In the genomic region with DNA sequence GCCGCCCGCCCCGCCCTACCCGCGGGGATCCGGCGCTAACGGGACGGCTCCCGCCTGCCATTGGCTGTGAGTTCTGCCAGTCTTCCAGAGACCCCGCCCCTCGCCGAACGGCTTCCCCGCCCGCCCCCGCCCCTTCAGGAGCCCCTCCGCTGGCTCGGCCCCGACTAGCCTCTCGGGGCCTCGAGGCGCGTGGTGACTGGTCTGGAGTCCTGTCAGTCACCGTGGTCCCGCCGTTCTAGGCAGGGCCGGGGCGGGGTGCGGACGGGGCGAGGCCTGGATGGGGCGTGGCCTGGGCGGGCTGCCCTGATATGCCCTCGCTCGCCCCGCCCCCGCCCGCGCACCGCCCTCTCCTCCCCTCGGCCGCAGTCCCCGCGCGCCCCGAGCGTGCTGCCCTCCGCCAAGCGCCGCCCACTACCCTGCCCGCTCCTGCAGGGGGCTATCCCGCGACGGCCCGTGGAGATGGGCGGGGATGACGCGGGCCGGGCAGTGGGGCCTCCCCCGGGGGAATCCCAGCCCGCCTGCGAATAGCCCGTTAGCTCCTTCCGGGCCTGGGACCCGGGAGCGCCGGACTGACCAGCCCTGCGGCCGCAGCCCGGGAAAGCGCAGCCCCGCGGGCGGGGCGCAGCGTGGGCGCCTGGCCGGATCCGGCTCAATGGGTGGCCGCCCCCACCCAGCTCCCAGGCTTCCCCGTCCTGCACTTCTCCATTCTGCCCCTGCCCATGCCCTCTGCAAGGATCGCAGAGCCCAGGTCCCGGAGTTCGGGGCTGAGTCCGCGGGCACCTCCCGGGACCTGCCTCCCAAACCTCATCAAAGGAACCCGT, we compare ENCODE assay signal across 8 cellular contexts. TPM values are rescaled to one million over a fixed set of nuclear protein-coding genes. Genes with fewer than 3 reads are reported as not detected.
A peak's percentile ranks its signal among the peaks of the same experiment; 100 is the strongest.
DNase-seq lines count a peak whose midpoint lies in the region; ATAC-seq and TF ChIP-seq lines count a peak whose summit lies in the region.

No MANE protein-coding gene starts in this region.

- peaks cover 14% of the 10 kb centered on the region for H3F3A ChIP-seq in GM23248 (ENCODE audit: insufficient read depth)

- H3K4me2 ChIP-seq in DND-41 (ENCODE audit: insufficient read depth, low read length) (peak overlapping the region; percentile 89), GM23248 (ENCODE audit: unreplicated experiment) (peak overlapping the region; percentile 87)

- no peaks in the 10 kb centered on the region for H3K36me3 ChIP-seq in DND-41 (ENCODE audit: insufficient read depth, low read length)
- no peaks in the 10 kb centered on the region for H3K36me3 ChIP-seq in GM23248 (ENCODE audit: low read depth)
- H3K36me3 ChIP-seq in KOPT-K1 (ENCODE audit: insufficient read depth, low read length): no peaks in the 10 kb centered on the region
- H3K36me3 ChIP-seq in Panc1 (ENCODE audit: control insufficient read depth, insufficient read depth, low read length): no peaks in the 10 kb centered on the region
- no peaks in the 10 kb centered on the region for H3K36me3 ChIP-seq in esophagus squamous epithelium

- peaks cover 25% of the 10 kb centered on the region for H3K4me1 Mint-ChIP-seq in activated T-cell treated with anti-CD3 and anti-CD28 coated beads, Interleukin-2, amount 50 U/mL, for 72 hours (ENCODE audit: low read depth)
- H3K4me1 Mint-ChIP-seq in naive B cell: peaks cover 25 to 39% (median 27%) of the 10 kb centered on the region in 3 donors

- CTCF ChIA-PET in Panc1 (lab: Charles Lee): interaction anchor here (0.7 to 0.8 kb wide), 2 partner anchors 7 to 89 kb away, joined by 3 to 4 read pairs; no protein-coding TSS in a partner anchor

- peak overlapping the region; percentile 67 for H3K9ac ChIP-seq in DND-41 (ENCODE audit: low read depth, low read length)
- H3K9ac ChIP-seq in GM23248: peak overlapping the region; percentile 82

- no peaks in the 10 kb centered on the region for H3K79me2 ChIP-seq in DND-41 (ENCODE audit: insufficient read depth, low read length)
- peaks cover 29% of the 10 kb centered on the region for H3K79me2 ChIP-seq in GM23248 (ENCODE audit: insufficient read depth)

- POLR2A ChIA-PET in Panc1 (lab: Charles Lee): interaction anchor here (0.6 kb wide), 1 partner anchor 13 kb away, joined by 11 read pairs; no protein-coding TSS in a partner anchor

- in situ Hi-C loops in GM23248 (cut with MboI) (no loop called here), Panc1 (cut with HindIII; ENCODE audit: low pct_unique_long_range_greater_than_20kb, low sequenced_read_pairs) (no loop called here)

- no TSS peak for BruUV-seq in Panc1 (replicated peaks; lab: Mats Ljungman, UMichigan)

- H3K36me3 Mint-ChIP-seq in activated T-cell treated with anti-CD3 and anti-CD28 coated beads, Interleukin-2, amount 50 U/mL, for 72 hours (ENCODE audit: insufficient read depth in 2 of 2): no peaks in the 10 kb centered on the region
- no peaks in the 10 kb centered on the region for H3K36me3 Mint-ChIP-seq in naive B cell

- peak; percentile 6 for TF ChIP-seq CTCF in DND-41 (IDR thresholded peaks at IDR 0.05; ENCODE audit: borderline replicate concordance, extremely low read depth, low read length, poor library complexity, severe bottlenecking)
- no peak for TF ChIP-seq CTCF in Panc1 (IDR thresholded peaks at IDR 0.05)
- TF ChIP-seq CTCF in esophagus squamous epithelium (IDR thresholded peaks at IDR 0.05): peak in 4 of 6 experiments; percentile 5 to 25 (median 18)

- peak overlapping the region; percentile 65 to 90 for H3K4me3 ChIP-seq in DND-41 (ENCODE audit: low read depth in 1 of 2, low read length in 2 of 2)
- peak overlapping the region; percentile 90 for H3K4me3 ChIP-seq in GM23248
- H3K4me3 ChIP-seq in Panc1 (ENCODE audit: low read depth in 2 of 2, low read length in 2 of 2): peak overlapping the region; percentile 70 to 93
- peak overlapping the region; percentile 91 to 98 (median 94) for H3K4me3 ChIP-seq in esophagus squamous epithelium

- no peak overlapping the region for H3K27ac Mint-ChIP-seq in activated T-cell treated with anti-CD3 and anti-CD28 coated beads, Interleukin-2, amount 50 U/mL, for 72 hours
- peak overlapping the region; percentile 83 to 99 (median 98) for H3K27ac Mint-ChIP-seq in naive B cell

- H3K27me3 Mint-ChIP-seq in activated T-cell treated with anti-CD3 and anti-CD28 coated beads, Interleukin-2, amount 50 U/mL, for 72 hours (ENCODE audit: low read depth): peaks cover 42% of the 10 kb centered on the region
- H3K27me3 Mint-ChIP-seq in naive B cell: no peaks in the 10 kb centered on the region

- ATAC-seq in DND-41 (ENCODE audit: insufficient read depth, low read depth) (peak; percentile 96), Panc1 (peak; percentile 98), naive B cell (ENCODE audit: low read depth in 2 of 2) (peak; percentile 84 to 88)
- ATAC-seq in activated T-cell treated with anti-CD3 and anti-CD28 coated beads, Interleukin-2, amount 50 U/mL, for 72 hours (replicated peaks in 1 of 2): peak; percentile 95

- peak overlapping the region; percentile 97 to 98 for H3K4me3 Mint-ChIP-seq in activated T-cell treated with anti-CD3 and anti-CD28 coated beads, Interleukin-2, amount 50 U/mL, for 72 hours
- peak overlapping the region; percentile 95 to 99 (median 98) for H3K4me3 Mint-ChIP-seq in naive B cell

- H3K4me1 ChIP-seq in DND-41 (ENCODE audit: insufficient read depth, low read length): peaks cover 22% of the 10 kb centered on the region
- H3K4me1 ChIP-seq in GM23248 (ENCODE audit: insufficient read depth): peaks cover 14% of the 10 kb centered on the region
- H3K4me1 ChIP-seq in Panc1 (ENCODE audit: control insufficient read depth, insufficient read depth, low read length): peaks cover 10% of the 10 kb centered on the region
- H3K4me1 ChIP-seq in esophagus squamous epithelium: peaks cover 0 to 48% (median 12%) of the 10 kb centered on the region in 3 donors

- peak in 1 of 4 donors; percentile 60 for TF ChIP-seq POLR2A in esophagus squamous epithelium (IDR thresholded peaks at IDR 0.05)

- H4K20me1 ChIP-seq in DND-41 (ENCODE audit: insufficient read depth, low read length) (no peaks in the 10 kb centered on the region), GM23248 (ENCODE audit: insufficient read depth) (no peaks in the 10 kb centered on the region)

- H3K27ac ChIP-seq in DND-41 (ENCODE audit: low read length) (peak overlapping the region; percentile 60), GM23248 (peak overlapping the region; percentile 42), KOPT-K1 (ENCODE audit: low read depth, low read length, poor library complexity, severe bottlenecking) (peak overlapping the region; percentile 34), Panc1 (ENCODE audit: low read length) (peak overlapping the region; percentile 78), esophagus squamous epithelium (peak overlapping the region; percentile 88 to 94 (median 91))

- H3K9me2 ChIP-seq in GM23248 (ENCODE audit: insufficient read depth): no peaks in the 10 kb centered on the region

- DNase-seq in DND-41 (peak; percentile 99), GM23248 (peak; percentile 100), Panc1 (ENCODE audit: low read depth, low spot score) (peak; percentile 76), esophagus squamous epithelium (lab: John Stamatoyannopoulos, UW) (peak; percentile 97), naive B cell (peak; percentile 99)
- peak; percentile 99 to 100 for DNase-seq in activated T-cell treated with anti-CD3 and anti-CD28 coated beads, Interleukin-2, amount 50 U/mL, for 72 hours
- DNase-seq in stimulated activated CD8-positive, alpha-beta memory T cell treated with anti-CD3 and anti-CD28 coated beads, Interleukin-7, amount 100 ng/mL, for 48 hours (ENCODE audit: extremely low read depth in 1 of 2, low read depth in 1 of 2): peak; percentile 98

- intact Hi-C loops in Panc1 (cut with micrococcal nuclease; ENCODE audit: unreplicated experiment): loop anchor here (10.0 kb wide), 1 partner anchor 94 kb away; no protein-coding TSS in a partner anchor
- intact Hi-C loops in esophagus squamous epithelium (cut with DNase I): no loop called here

- no peaks in the 10 kb centered on the region for H3K9me3 ChIP-seq in DND-41 (ENCODE audit: insufficient read depth, low read length, severe bottlenecking)
- no peaks in the 10 kb centered on the region for H3K9me3 ChIP-seq in GM23248 (ENCODE audit: low read depth)
- H3K9me3 ChIP-seq in KOPT-K1 (ENCODE audit: insufficient read depth, low read length, poor library complexity, severe bottlenecking): no peaks in the 10 kb centered on the region
- H3K9me3 ChIP-seq in Panc1 (ENCODE audit: control insufficient read depth, insufficient read depth, low read depth, low read length): no peaks in the 10 kb centered on the region
- H3K9me3 ChIP-seq in esophagus squamous epithelium: no peaks in the 10 kb centered on the region

- H2AFZ ChIP-seq in DND-41 (ENCODE audit: low read depth, low read length) (peak overlapping the region; percentile 97), GM23248 (peak overlapping the region; percentile 91)

- 1 to 3% methylated on average over 18 to 61 of the region's 89 CpGs for WGBS in GM23248 (ENCODE audit: low coverage in 1 of 2, low lambda C conversion rate in 2 of 2, missing lambda C conversion rate in 2 of 2), 2 experiments
- 0% methylated on average over 2 of the region's 89 CpGs; no CpG with 5 or more reads in 1 of the 2 donors for WGBS in esophagus squamous epithelium, 2 donors

- peaks cover 5% of the 10 kb centered on the region for H3K27me3 ChIP-seq in DND-41 (ENCODE audit: insufficient read depth, low read length, poor library complexity)
- no peaks in the 10 kb centered on the region for H3K27me3 ChIP-seq in GM23248 (replicated peaks; ENCODE audit: insufficient read depth)
- no peaks in the 10 kb centered on the region for H3K27me3 ChIP-seq in Panc1 (ENCODE audit: control insufficient read depth, insufficient read depth, low read length)
- no peaks in the 10 kb centered on the region for H3K27me3 ChIP-seq in esophagus squamous epithelium

- no peaks in the 10 kb centered on the region for H3K9me3 Mint-ChIP-seq in activated T-cell treated with anti-CD3 and anti-CD28 coated beads, Interleukin-2, amount 50 U/mL, for 72 hours
- no peaks in the 10 kb centered on the region for H3K9me3 Mint-ChIP-seq in naive B cell

RNA-seq across cellular contexts. Expression of gene HIP1, which starts 0.4 kb away (rescaled TPM):
- 12.8 and 13.6 TPM in 2 replicates for total RNA-seq in GM23248 (2014; rRNA removed; shearing (Covaris generic))
- polyA plus RNA-seq in GM23248 (2016; fragmentation: Nextera tagmentation; extraction: Ambion mirVana) (6.1 and 6.2 TPM in 2 replicates), naive B cell (ENCODE audit: low read depth in 6 of 6) (1 to 10 TPM; 2.5 to 7.8 (median 4.3) TPM)
- total RNA-seq in Panc1 (2021; ENCODE audit: unreplicated experiment) (43.3 TPM), esophagus squamous epithelium (1 to 10 TPM; 3.2 to 9.5 (median 6.4) TPM)
- polyA plus RNA-seq in Panc1 (2012; ENCODE audit: insufficient read length): 24.8 TPM
- 10 to 100 TPM; 10.9 to 11.4 TPM for total RNA-seq in activated T-cell treated with anti-CD3 and anti-CD28 coated beads, Interleukin-2, amount 50 U/mL, for 72 hours

RNA-seq across cellular contexts. Expression of gene CCL26, which starts 32.8 kb away (rescaled TPM):
- total RNA-seq in GM23248 (2014; rRNA removed; shearing (Covaris generic)): not detected in 2 replicates
- 2.2 and 2.3 TPM in 2 replicates for polyA plus RNA-seq in GM23248 (2016; fragmentation: Nextera tagmentation; extraction: Ambion mirVana)
- total RNA-seq in Panc1 (2021; ENCODE audit: unreplicated experiment): not detected
- not detected for polyA plus RNA-seq in Panc1 (2012; ENCODE audit: insufficient read length)
- 1 to 10 TPM in 1 of 2 donors, not detected in 1; 1.2 TPM for total RNA-seq in activated T-cell treated with anti-CD3 and anti-CD28 coated beads, Interleukin-2, amount 50 U/mL, for 72 hours
- not detected for total RNA-seq in esophagus squamous epithelium
- not detected for polyA plus RNA-seq in naive B cell (ENCODE audit: low read depth in 6 of 6)

Comparison
In these comparisons a context has a peak if more than half of its experiments do, and no peak if none do; other contexts are left out.
1. Peak in every context shown above with its lines: DNase-seq, ATAC-seq, H3K4me3 ChIP-seq and H3K27ac ChIP-seq.
2. H3K27ac ChIP-seq: peak in every context shown above with its lines; median percentile 91 in esophagus squamous epithelium; 78 in Panc1; 60 in DND-41; 42 in GM23248; 34 in KOPT-K1.